In the genomic region with DNA sequence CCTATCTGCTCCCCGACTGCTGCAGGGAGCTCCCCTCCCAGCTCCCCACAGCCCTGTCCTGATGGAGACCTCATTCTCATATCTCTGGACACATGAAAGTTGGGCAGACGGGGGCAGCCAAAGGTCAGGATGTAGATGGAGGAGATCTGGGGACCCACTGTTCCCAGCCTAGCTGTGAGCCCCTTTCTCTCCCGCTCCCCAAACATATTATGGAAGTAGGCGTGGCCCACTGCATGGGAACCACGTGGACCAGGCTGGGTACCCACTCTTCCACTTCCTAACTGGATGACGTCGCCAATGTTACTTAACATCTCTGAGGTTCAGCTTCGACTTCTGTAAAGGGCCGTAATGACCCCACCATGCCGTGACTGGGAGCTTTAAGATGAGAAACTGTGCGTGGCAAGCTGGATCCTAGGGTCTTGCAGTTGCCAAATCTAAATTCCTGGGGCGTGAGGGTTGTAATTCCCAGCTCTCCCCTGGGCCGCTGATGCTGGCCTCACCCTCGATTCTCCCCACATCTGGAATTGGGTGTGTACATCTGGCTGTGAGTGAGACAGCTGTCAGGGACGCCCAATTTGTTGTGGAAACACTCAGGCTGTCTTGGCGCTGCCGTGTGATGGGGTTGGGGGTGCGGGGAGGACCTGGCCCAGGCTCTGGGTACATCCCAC, we compare ENCODE assay signal across 9 cellular contexts. TPM values are rescaled to one million over a fixed set of nuclear protein-coding genes. Genes with fewer than 3 reads are reported as not detected.
DNase-seq lines count a peak whose midpoint lies in the region; ATAC-seq, FAIRE-seq and TF ChIP-seq lines count a peak whose summit lies in the region.
"Had no signal": no experiment of that assay in that cellular context is flagged by ENCODE, and none has a peak within 500 bp of the region (broad histone marks: within the 10 kb centered on the region; RNA-seq: fewer than 3 reads in every experiment).

No MANE protein-coding gene starts in this region.

- in situ Hi-C loops in transverse colon (cut with MboI; ENCODE audit: low pct_ligation_motif_present in 1 of 4, low pct_unique_long_range_greater_than_20kb in 1 of 4, low sequenced_read_pairs in 3 of 4): no loop called here

- no peak for TF ChIP-seq CTCF in activated CD8-positive, alpha-beta T cell treated with anti-CD3 and anti-CD28 coated beads for 36 hours (IDR thresholded peaks at IDR 0.05)
- TF ChIP-seq CTCF in astrocyte (IDR thresholded peaks at IDR 0.05; ENCODE audit: insufficient read depth, low read depth, low read length) (no peak), liver (IDR thresholded peaks at IDR 0.05; ENCODE audit: low read depth, low read length, missing input control) (no peak), transverse colon (IDR thresholded peaks at IDR 0.05) (no peak)

- no peak for DNase-seq in activated CD8-positive, alpha-beta T cell treated with anti-CD3 and anti-CD28 coated beads, Interleukin-2, amount 10 ng/mL, durations not matched to agents 7 days and 5 days
- no peak for DNase-seq in activated CD8-positive, alpha-beta T cell treated with anti-CD3 and anti-CD28 coated beads for 36 hours
- DNase-seq in astrocyte (ENCODE audit: low read depth): peak; percentile 83
- DNase-seq in transverse colon: peak; percentile 34
- no peak for DNase-seq in NCI-H128 (lab: John Stamatoyannopoulos, UW; ENCODE audit: unreplicated experiment)
- DNase-seq in Kasumi-1 (lab: John Stamatoyannopoulos, UW): no peak

- peak overlapping the region; percentile 30 for H3K4me3 Mint-ChIP-seq in activated CD8-positive, alpha-beta T cell treated with anti-CD3 and anti-CD28 coated beads, Interleukin-2, amount 10 ng/mL, durations not matched to agents 7 days and 5 days
- H3K4me3 Mint-ChIP-seq in activated CD8-positive, alpha-beta T cell treated with anti-CD3 and anti-CD28 coated beads for 36 hours: no peak overlapping the region
- H3K4me3 Mint-ChIP-seq in astrocyte (ENCODE audit: unreplicated experiment): peak overlapping the region; percentile 92

- no peak for TF ChIP-seq POLR2A in transverse colon (IDR thresholded peaks at IDR 0.05)

- no peak for ATAC-seq in activated CD8-positive, alpha-beta T cell treated with anti-CD3 and anti-CD28 coated beads, Interleukin-2, amount 10 ng/mL, durations not matched to agents 7 days and 5 days
- no peak for ATAC-seq in activated CD8-positive, alpha-beta T cell treated with anti-CD3 and anti-CD28 coated beads for 36 hours
- ATAC-seq in GM21360 (IDR thresholded peaks at IDR 0.05; ENCODE audit: unreplicated experiment): no peak

- intact Hi-C loops in activated CD8-positive, alpha-beta T cell treated with anti-CD3 and anti-CD28 coated beads for 36 hours (cut with micrococcal nuclease): loop anchor here (5.0 to 10.0 kb wide), 2 partner anchors 39 to 92 kb away; no protein-coding TSS in a partner anchor
- intact Hi-C loops in transverse colon (cut with DNase I; ENCODE audit: low total_unique reads): no loop called here

- H3K4me3 ChIP-seq in astrocyte (ENCODE audit: insufficient read depth, low read depth, low read length): peak overlapping the region; percentile 74
- H3K4me3 ChIP-seq in liver (ENCODE audit: low read depth in 1 of 3, low read length in 3 of 3): peak overlapping the region in 2 of 3 donors; percentile 3 to 79
- H3K4me3 ChIP-seq in transverse colon: peak overlapping the region; percentile 51 to 67 (median 60)

- H3K4me1 ChIP-seq in astrocyte (ENCODE audit: insufficient read depth, low read length) (peaks cover 30% of the 10 kb centered on the region), liver (ENCODE audit: control insufficient read depth in 4 of 4, insufficient read depth in 4 of 4, low read length in 3 of 4) (peaks cover 0 to 45% (median 30%) of the 10 kb centered on the region in 4 donors), transverse colon (peaks cover 20 to 47% (median 37%) of the 10 kb centered on the region in 4 donors)

- H3K9me3 Mint-ChIP-seq in activated CD8-positive, alpha-beta T cell treated with anti-CD3 and anti-CD28 coated beads, Interleukin-2, amount 10 ng/mL, durations not matched to agents 7 days and 5 days (ENCODE audit: insufficient read depth): no peaks in the 10 kb centered on the region
- H3K9me3 Mint-ChIP-seq in activated CD8-positive, alpha-beta T cell treated with anti-CD3 and anti-CD28 coated beads for 36 hours: no peaks in the 10 kb centered on the region
- H3K9me3 Mint-ChIP-seq in astrocyte (ENCODE audit: unreplicated experiment): no peaks in the 10 kb centered on the region

- peak; percentile 41 for FAIRE-seq in astrocyte (lab: Jason Lieb, UNC)

- H3K4me1 Mint-ChIP-seq in activated CD8-positive, alpha-beta T cell treated with anti-CD3 and anti-CD28 coated beads, Interleukin-2, amount 10 ng/mL, durations not matched to agents 7 days and 5 days (ENCODE audit: low read depth): peaks cover 8% of the 10 kb centered on the region
- peaks cover 4% of the 10 kb centered on the region for H3K4me1 Mint-ChIP-seq in activated CD8-positive, alpha-beta T cell treated with anti-CD3 and anti-CD28 coated beads for 36 hours (ENCODE audit: low read depth)
- H3K4me1 Mint-ChIP-seq in astrocyte (ENCODE audit: low read depth, unreplicated experiment): peaks cover 18% of the 10 kb centered on the region

- H3K79me2 ChIP-seq in astrocyte (ENCODE audit: insufficient read depth, low read length): peaks cover 65% of the 10 kb centered on the region

- H3K27ac ChIP-seq in astrocyte (ENCODE audit: low read depth, low read length) (peak overlapping the region; percentile 82), liver (ENCODE audit: low read depth in 1 of 2, low read length in 2 of 2) (peak overlapping the region; percentile 60 to 90), transverse colon (peak overlapping the region; percentile 90 to 91 (median 90))
- H3K27ac ChIP-seq: cardiac muscle cell had no signal

- H4K20me1 ChIP-seq in astrocyte (ENCODE audit: insufficient read depth, low read length): peaks cover 49% of the 10 kb centered on the region

- peaks cover 3% of the 10 kb centered on the region for H3K36me3 ChIP-seq in astrocyte (ENCODE audit: insufficient read depth, low read length)
- H3K36me3 ChIP-seq in liver (ENCODE audit: control insufficient read depth in 4 of 4, insufficient read depth in 3 of 4, low read depth in 1 of 4, low read length in 3 of 4): no peaks in the 10 kb centered on the region
- H3K36me3 ChIP-seq in transverse colon: peaks cover 0 to 9% (median 4%) of the 10 kb centered on the region in 4 donors
- H3K36me3 ChIP-seq: cardiac muscle cell had no signal

- H3K9ac ChIP-seq in astrocyte (ENCODE audit: low read length): peak overlapping the region; percentile 92
- peak overlapping the region in 1 of 2 donors; percentile 17 for H3K9ac ChIP-seq in liver (ENCODE audit: low read depth in 1 of 2, low read length in 2 of 2)

- WGBS in liver: 63% methylated on average over 18 of the region's 18 CpGs
- WGBS in transverse colon (ENCODE audit: low coverage in 1 of 2), 2 donors: 30% methylated on average over 18 of the region's 18 CpGs; no CpG with 5 or more reads in 1 of the 2 donors

- no peak for TF ChIP-seq EP300 in transverse colon (IDR thresholded peaks at IDR 0.05; ENCODE audit: low read depth)

- POLR2A ChIA-PET in activated CD8-positive, alpha-beta T cell treated with anti-CD3 and anti-CD28 coated beads, Interleukin-2, amount 10 ng/mL, durations not matched to agents 7 days and 5 days (lab: Charles Lee): interaction anchor here (0.7 to 1.1 kb wide), 4 partner anchors 18 to 195 kb away, joined by 3 to 4 read pairs (median 3); a partner anchor contains a TSS
- POLR2A ChIA-PET in activated CD8-positive, alpha-beta T cell treated with anti-CD3 and anti-CD28 coated beads for 36 hours (lab: Charles Lee): interaction anchor here (1.0 to 1.5 kb wide), 5 partner anchors 13 to 184 kb away, joined by 3 to 7 read pairs (median 4); a partner anchor contains a TSS

- H3K27ac Mint-ChIP-seq in activated CD8-positive, alpha-beta T cell treated with anti-CD3 and anti-CD28 coated beads, Interleukin-2, amount 10 ng/mL, durations not matched to agents 7 days and 5 days: no peak overlapping the region
- no peak overlapping the region for H3K27ac Mint-ChIP-seq in activated CD8-positive, alpha-beta T cell treated with anti-CD3 and anti-CD28 coated beads for 36 hours
- peak overlapping the region; percentile 67 for H3K27ac Mint-ChIP-seq in astrocyte (ENCODE audit: unreplicated experiment)

- no peak for TF ChIP-seq RAD21 in liver (IDR thresholded peaks at IDR 0.05)

- CTCF ChIA-PET in activated CD8-positive, alpha-beta T cell treated with anti-CD3 and anti-CD28 coated beads, Interleukin-2, amount 10 ng/mL, durations not matched to agents 7 days and 5 days (lab: Charles Lee): interaction anchor here (0.6 to 12.3 kb wide), 31 partner anchors 11 to 206 kb away, joined by 3 to 215 read pairs (median 6); a partner anchor contains a TSS
- CTCF ChIA-PET in activated CD8-positive, alpha-beta T cell treated with anti-CD3 and anti-CD28 coated beads for 36 hours (lab: Charles Lee): interaction anchor here (0.6 to 13.6 kb wide), 30 partner anchors 9 to 205 kb away, joined by 3 to 265 read pairs (median 7); a partner anchor contains a TSS

- H3K27me3 ChIP-seq in astrocyte (ENCODE audit: insufficient read depth, low read length) (no peaks in the 10 kb centered on the region), liver (ENCODE audit: control insufficient read depth in 4 of 4, insufficient read depth in 4 of 4, low read length in 3 of 4) (no peaks in the 10 kb centered on the region), transverse colon (no peaks in the 10 kb centered on the region)

- no peaks in the 10 kb centered on the region for H3K36me3 Mint-ChIP-seq in activated CD8-positive, alpha-beta T cell treated with anti-CD3 and anti-CD28 coated beads, Interleukin-2, amount 10 ng/mL, durations not matched to agents 7 days and 5 days (ENCODE audit: low read depth)
- no peaks in the 10 kb centered on the region for H3K36me3 Mint-ChIP-seq in activated CD8-positive, alpha-beta T cell treated with anti-CD3 and anti-CD28 coated beads for 36 hours (ENCODE audit: low read depth)
- H3K36me3 Mint-ChIP-seq in astrocyte (ENCODE audit: low read depth, unreplicated experiment): peaks cover 5% of the 10 kb centered on the region

- H2AFZ ChIP-seq in astrocyte (ENCODE audit: low read depth, low read length): no peak overlapping the region

- peaks cover 16% of the 10 kb centered on the region for H3K27me3 Mint-ChIP-seq in activated CD8-positive, alpha-beta T cell treated with anti-CD3 and anti-CD28 coated beads, Interleukin-2, amount 10 ng/mL, durations not matched to agents 7 days and 5 days (ENCODE audit: low read depth)
- H3K27me3 Mint-ChIP-seq in activated CD8-positive, alpha-beta T cell treated with anti-CD3 and anti-CD28 coated beads for 36 hours: peaks cover 9% of the 10 kb centered on the region
- no peaks in the 10 kb centered on the region for H3K27me3 Mint-ChIP-seq in astrocyte (ENCODE audit: low read depth, unreplicated experiment)

- H3K9me3 ChIP-seq in astrocyte (ENCODE audit: insufficient read depth, low read depth, low read length): no peaks in the 10 kb centered on the region
- H3K9me3 ChIP-seq in liver (ENCODE audit: control insufficient read depth in 4 of 4, low read length in 3 of 4): no peaks in the 10 kb centered on the region
- H3K9me3 ChIP-seq in transverse colon: no peaks in the 10 kb centered on the region

- H3K4me2 ChIP-seq in astrocyte (ENCODE audit: low read length): peak overlapping the region; percentile 86

RNA-seq across cellular contexts. Expression of a gene that starts 1.8 kb away (rescaled TPM):
- 1 to 10 TPM in 1 of 2 experiments, under 1 TPM in 1; 0.29 to 1.2 TPM for total RNA-seq in activated CD8-positive, alpha-beta T cell treated with anti-CD3 and anti-CD28 coated beads, Interleukin-2, amount 10 ng/mL, durations not matched to agents 7 days and 5 days
- 1 to 10 TPM in 1 of 2 experiments, not detected in 1; 1.2 TPM for total RNA-seq in activated CD8-positive, alpha-beta T cell treated with anti-CD3 and anti-CD28 coated beads for 36 hours
- total RNA-seq in astrocyte (23.0 and 26.7 TPM in 2 replicates), liver (1 to 10 TPM; 1.9 to 3.4 TPM), transverse colon (10 to 100 TPM in 3 of 4 donors, 1 to 10 TPM in 1; 9.1 to 22.7 (median 14.5) TPM)
- polyA plus RNA-seq in liver: 1 to 10 TPM; 1.8 to 2.0 TPM

RNA-seq across cellular contexts. Expression of a gene that starts 17.2 kb away (rescaled TPM):
- 10 to 100 TPM; 56.3 to 56.9 TPM for total RNA-seq in activated CD8-positive, alpha-beta T cell treated with anti-CD3 and anti-CD28 coated beads, Interleukin-2, amount 10 ng/mL, durations not matched to agents 7 days and 5 days
- 10 to 100 TPM; 50.3 to 61.5 TPM for total RNA-seq in activated CD8-positive, alpha-beta T cell treated with anti-CD3 and anti-CD28 coated beads for 36 hours
- 58.5 and 66.4 TPM in 2 replicates for total RNA-seq in astrocyte
- 10 to 100 TPM; 12.8 to 14.8 TPM for total RNA-seq in liver
- polyA plus RNA-seq in liver: 10 to 100 TPM in 1 of 2 donors, 1 to 10 TPM in 1; 9.2 to 10.0 TPM
- total RNA-seq in transverse colon: 10 to 100 TPM; 29.1 to 50.9 (median 37.6) TPM

RNA-seq across cellular contexts. Expression of a gene that starts 38.1 kb away (rescaled TPM):
- total RNA-seq in activated CD8-positive, alpha-beta T cell treated with anti-CD3 and anti-CD28 coated beads, Interleukin-2, amount 10 ng/mL, durations not matched to agents 7 days and 5 days: 1 to 10 TPM; 1.1 to 1.4 TPM
- total RNA-seq in activated CD8-positive, alpha-beta T cell treated with anti-CD3 and anti-CD28 coated beads for 36 hours: 1 to 10 TPM in 1 of 2 experiments, under 1 TPM in 1; 0.65 to 1.4 TPM
- total RNA-seq in astrocyte: 0.20 and 0.29 TPM in 2 replicates
- total RNA-seq in liver: under 1 TPM; 0.17 to 0.33 TPM
- under 1 TPM in 1 of 2 donors, not detected in 1; 0.08 TPM for polyA plus RNA-seq in liver
- total RNA-seq in transverse colon: 1 to 10 TPM in 1 of 4 donors, under 1 TPM in 2, not detected in 1; 0.48 to 3.0 (median 0.75) TPM

RNA-seq across cellular contexts. Expression of a gene that starts 54.7 kb away (rescaled TPM):
- total RNA-seq in activated CD8-positive, alpha-beta T cell treated with anti-CD3 and anti-CD28 coated beads, Interleukin-2, amount 10 ng/mL, durations not matched to agents 7 days and 5 days: 10 to 100 TPM; 63.6 to 76.1 TPM
- total RNA-seq in activated CD8-positive, alpha-beta T cell treated with anti-CD3 and anti-CD28 coated beads for 36 hours: 10 to 100 TPM; 55.2 to 63.8 TPM
- 5.2 and 6.0 TPM in 2 replicates for total RNA-seq in astrocyte
- total RNA-seq in liver: 1 to 10 TPM; 4.9 to 6.1 TPM
- 1 to 10 TPM; 1.5 TPM for polyA plus RNA-seq in liver
- 10 to 100 TPM in 1 of 4 donors, 1 to 10 TPM in 3; 3.0 to 17.5 (median 6.2) TPM for total RNA-seq in transverse colon

Comparison
In these comparisons a context has a peak if more than half of its experiments do, and no peak if none do; other contexts are left out.
1. DNase-seq: peak in astrocyte (single experiment) and transverse colon (single experiment); none in activated CD8-positive, alpha-beta T cell treated with anti-CD3 and anti-CD28 coated beads, Interleukin-2, amount 10 ng/mL, durations not matched to agents 7 days and 5 days (single experiment), activated CD8-positive, alpha-beta T cell treated with anti-CD3 and anti-CD28 coated beads for 36 hours (single experiment), NCI-H128 (single experiment) and Kasumi-1 (0 of 2).
2. Peak in every context shown above with its lines, with median percentiles within 50 percentile points of each other: H3K27ac ChIP-seq and H3K4me3 ChIP-seq.